ENCODE assay signal across 17 cellular contexts in the genomic region with DNA sequence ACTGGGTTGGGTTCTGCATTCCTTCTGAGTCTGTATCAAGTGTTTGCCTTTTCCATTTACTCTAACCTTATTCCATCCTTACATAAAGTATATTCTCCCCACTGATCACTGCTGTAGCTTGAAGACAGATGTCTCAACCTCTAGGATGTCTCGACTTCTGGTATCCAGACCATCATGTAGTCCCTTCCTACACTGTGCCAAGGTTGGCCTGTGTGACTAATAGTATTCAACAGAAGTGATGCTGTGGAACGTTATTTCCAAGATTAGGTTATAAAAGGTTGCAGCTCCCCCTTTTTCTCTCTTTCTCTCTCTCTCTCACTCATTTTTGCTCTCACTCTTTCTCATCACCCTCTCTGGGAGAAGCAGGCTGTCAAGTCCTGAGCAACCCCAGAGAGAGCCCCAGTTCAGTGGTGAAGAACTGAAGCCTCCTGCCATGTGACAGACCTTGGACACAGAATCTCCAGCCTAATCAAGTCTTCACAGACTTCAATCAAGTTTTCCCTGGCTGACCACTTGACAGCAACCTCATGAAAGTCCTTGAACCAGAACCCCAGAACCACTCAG.
DNase-seq lines count a peak whose midpoint lies in the region; ATAC-seq and TF ChIP-seq lines count a peak whose summit lies in the region.
"Had no signal": no experiment of that assay in that cellular context is flagged by ENCODE, and none has a peak within 500 bp of the region (broad histone marks: within the 10 kb centered on the region; RNA-seq: fewer than 3 reads in every experiment).

No MANE protein-coding gene starts in this region.

- no peak overlapping the region for H3K4me2 ChIP-seq in GM23338

- no peaks in the 10 kb centered on the region for H3K9me3 Mint-ChIP-seq in activated T-cell treated with anti-CD3 and anti-CD28 coated beads, Interleukin-2, amount 50 U/mL, for 72 hours
- H3K9me3 Mint-ChIP-seq in stimulated activated naive CD8-positive, alpha-beta T cell treated with anti-CD3 and anti-CD28 coated beads, Interleukin-15, amount 100 ng/mL, for 72 hours: no peaks in the 10 kb centered on the region
- H3K9me3 Mint-ChIP-seq in neural crest cell (no peaks in the 10 kb centered on the region), GM23338 (no peaks in the 10 kb centered on the region)
- H3K9me3 Mint-ChIP-seq: CD4-positive, alpha-beta memory T cell had no signal

- H3K27ac Mint-ChIP-seq in activated T-cell treated with anti-CD3 and anti-CD28 coated beads, Interleukin-2, amount 50 U/mL, for 72 hours: no peak overlapping the region
- no peak overlapping the region for H3K27ac Mint-ChIP-seq in stimulated activated naive CD8-positive, alpha-beta T cell treated with anti-CD3 and anti-CD28 coated beads, Interleukin-15, amount 100 ng/mL, for 72 hours
- H3K27ac Mint-ChIP-seq in neural crest cell (ENCODE audit: unreplicated experiment) (peak overlapping the region; percentile 5), GM23338 (no peak overlapping the region; the same call in 1 of the 2 replicates)
- H3K27ac Mint-ChIP-seq: CD4-positive, alpha-beta memory T cell had no signal

- no peak overlapping the region for H2AFZ ChIP-seq in GM23338

- no peaks in the 10 kb centered on the region for H3K36me3 Mint-ChIP-seq in activated T-cell treated with anti-CD3 and anti-CD28 coated beads, Interleukin-2, amount 50 U/mL, for 72 hours (ENCODE audit: insufficient read depth in 2 of 2)
- H3K36me3 Mint-ChIP-seq in neural crest cell (ENCODE audit: low read depth): peaks cover 16% of the 10 kb centered on the region
- H3K36me3 Mint-ChIP-seq in GM23338 (ENCODE audit: low read depth): no peaks in the 10 kb centered on the region; the same call in 2 of the 3 replicates
- H3K36me3 Mint-ChIP-seq: CD4-positive, alpha-beta memory T cell had no signal

- peaks cover 36% of the 10 kb centered on the region for H3K4me1 Mint-ChIP-seq in activated T-cell treated with anti-CD3 and anti-CD28 coated beads, Interleukin-2, amount 50 U/mL, for 72 hours (ENCODE audit: low read depth)
- H3K4me1 Mint-ChIP-seq in stimulated activated naive CD8-positive, alpha-beta T cell treated with anti-CD3 and anti-CD28 coated beads, Interleukin-15, amount 100 ng/mL, for 72 hours: peaks cover 18% of the 10 kb centered on the region
- H3K4me1 Mint-ChIP-seq in neural crest cell (no peaks in the 10 kb centered on the region), GM23338 (peaks cover 8% of the 10 kb centered on the region; the same call in 2 of the 3 replicates)

- H3K4me1 ChIP-seq in GM23338 (ENCODE audit: insufficient read depth): no peaks in the 10 kb centered on the region

- H3K27me3 ChIP-seq in GM23338 (ENCODE audit: insufficient read depth): no peaks in the 10 kb centered on the region

- H3K9me2 ChIP-seq in GM23338 (ENCODE audit: insufficient read depth): no peaks in the 10 kb centered on the region

- H3K27ac ChIP-seq in GM23338 (ENCODE audit: low read depth): no peak overlapping the region

- H3K4me3 ChIP-seq in GM23338: no peak overlapping the region

- no peaks in the 10 kb centered on the region; the same call in 1 of the 2 replicates for H4K20me1 ChIP-seq in GM23338 (replicated peaks; ENCODE audit: insufficient read depth)

- ATAC-seq in activated T-cell treated with anti-CD3 and anti-CD28 coated beads, Interleukin-2, amount 50 U/mL, for 72 hours (replicated peaks in 1 of 2): peak; percentile 28 to 66
- ATAC-seq in stimulated activated naive CD8-positive, alpha-beta T cell treated with anti-CD3 and anti-CD28 coated beads, Interleukin-15, Interleukin-2, amounts not matched to agents 100 U/mL and 50 U/mL, for 24 hours: peak; percentile 58
- ATAC-seq in stimulated activated naive CD8-positive, alpha-beta T cell treated with anti-CD3 and anti-CD28 coated beads, Interleukin-15, amount 100 ng/mL, for 72 hours: no peak
- ATAC-seq in GM23338 (no peak), left ventricle myocardium superior (no peak)

- no peaks in the 10 kb centered on the region for H3K36me3 ChIP-seq in GM23338 (ENCODE audit: insufficient read depth)

- H3K27me3 Mint-ChIP-seq in activated T-cell treated with anti-CD3 and anti-CD28 coated beads, Interleukin-2, amount 50 U/mL, for 72 hours (ENCODE audit: low read depth): peaks cover 11% of the 10 kb centered on the region
- H3K27me3 Mint-ChIP-seq in stimulated activated naive CD8-positive, alpha-beta T cell treated with anti-CD3 and anti-CD28 coated beads, Interleukin-15, amount 100 ng/mL, for 72 hours: no peaks in the 10 kb centered on the region
- H3K27me3 Mint-ChIP-seq in neural crest cell (ENCODE audit: low read depth) (no peaks in the 10 kb centered on the region), GM23338 (ENCODE audit: insufficient read depth, low read depth, poor library complexity) (no peaks in the 10 kb centered on the region)
- H3K27me3 Mint-ChIP-seq: CD4-positive, alpha-beta memory T cell had no signal

- 0 out of 2 replicates have a peak, but pooled peaks cover 5% of the 10 kb centered on the region for H3K79me2 ChIP-seq in GM23338 (replicated peaks; ENCODE audit: insufficient read depth)

- intact Hi-C loops in left ventricle myocardium superior (cut with micrococcal nuclease): no loop called here

- TF ChIP-seq CTCF in neural crest cell (conservative IDR thresholded peaks at IDR 0.05) (no peak), GM23338 (conservative IDR thresholded peaks at IDR 0.05; ENCODE audit: low read depth in 2 of 2) (no peak)

- peak in 1 of 2 donors; percentile 3 for DNase-seq in activated T-cell treated with anti-CD3 and anti-CD28 coated beads, Interleukin-2, amount 50 U/mL, for 72 hours
- DNase-seq in activated T-cell treated with anti-CD3 and anti-CD28 coated beads for 4 hours (no peak), neural crest cell (ENCODE audit: low read depth, low spot score) (no peak), GM23338 (ENCODE audit: low spot score) (no peak), left ventricle myocardium superior (no peak)
- DNase-seq in stimulated activated naive CD8-positive, alpha-beta T cell treated with anti-CD3 and anti-CD28 coated beads, Interleukin-15, Interleukin-2, amounts not matched to agents 100 U/mL and 50 U/mL, for 24 hours: no peak
- no peak for DNase-seq in stimulated activated naive CD8-positive, alpha-beta T cell treated with anti-CD3 and anti-CD28 coated beads, Interleukin-15, amount 100 ng/mL, for 72 hours
- DNase-seq: C1 segment of cervical spinal cord; Calu3; CD4-positive, alpha-beta memory T cell; COR-L47; DMS53; DMS79 treated with DMSO at 0.1 percent for 48 hours; GF-D8; GOT3; H7; HCEC 1CT had no signal

- H3F3A ChIP-seq in GM23338 (replicated peaks; ENCODE audit: low read depth): no peaks in the 10 kb centered on the region

- H3K4me3 Mint-ChIP-seq in activated T-cell treated with anti-CD3 and anti-CD28 coated beads, Interleukin-2, amount 50 U/mL, for 72 hours: no peak overlapping the region
- no peak overlapping the region for H3K4me3 Mint-ChIP-seq in stimulated activated naive CD8-positive, alpha-beta T cell treated with anti-CD3 and anti-CD28 coated beads, Interleukin-15, amount 100 ng/mL, for 72 hours
- H3K4me3 Mint-ChIP-seq in neural crest cell (no peak overlapping the region), GM23338 (no peak overlapping the region)
- H3K4me3 Mint-ChIP-seq: CD4-positive, alpha-beta memory T cell had no signal

TF ChIP-seq in GM23338, 12 proteins besides CTCF, POLR2A, EP300 and RAD21 (continues in another document):
- TF ChIP-seq ZNF331 (CRISPR knock-in tag; IDR thresholded peaks at IDR 0.05; ENCODE audit: low read depth) (no peak), POLR2AphosphoS5 (IDR thresholded peaks at IDR 0.05; ENCODE audit: low read depth) (no peak), EZH2phosphoT487 (IDR thresholded peaks at IDR 0.05; ENCODE audit: unreplicated experiment) (no peak), EZH2 (IDR thresholded peaks at IDR 0.05; ENCODE audit: low read depth, unreplicated experiment) (no peak), JUNB (IDR thresholded peaks at IDR 0.05; ENCODE audit: unreplicated experiment) (no peak), STAT1 (IDR thresholded peaks at IDR 0.05; ENCODE audit: unreplicated experiment) (no peak), NANOG (IDR thresholded peaks at IDR 0.05; ENCODE audit: borderline replicate concordance) (no peak)
- TF ChIP-seq, protein P1, sequence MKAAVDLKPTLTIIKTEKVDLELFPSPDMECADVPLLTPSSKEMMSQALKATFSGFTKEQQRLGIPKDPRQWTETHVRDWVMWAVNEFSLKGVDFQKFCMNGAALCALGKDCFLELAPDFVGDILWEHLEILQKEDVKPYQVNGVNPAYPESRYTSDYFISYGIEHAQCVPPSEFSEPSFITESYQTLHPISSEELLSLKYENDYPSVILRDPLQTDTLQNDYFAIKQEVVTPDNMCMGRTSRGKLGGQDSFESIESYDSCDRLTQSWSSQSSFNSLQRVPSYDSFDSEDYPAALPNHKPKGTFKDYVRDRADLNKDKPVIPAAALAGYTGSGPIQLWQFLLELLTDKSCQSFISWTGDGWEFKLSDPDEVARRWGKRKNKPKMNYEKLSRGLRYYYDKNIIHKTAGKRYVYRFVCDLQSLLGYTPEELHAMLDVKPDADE (IDR thresholded peaks at IDR 0.05): no peak

Comparison
In these comparisons a context has a peak if more than half of its experiments do, and no peak if none do; other contexts are left out.
1. ATAC-seq: peak in activated T-cell treated with anti-CD3 and anti-CD28 coated beads, Interleukin-2, amount 50 U/mL, for 72 hours (2 of 2) and stimulated activated naive CD8-positive, alpha-beta T cell treated with anti-CD3 and anti-CD28 coated beads, Interleukin-15, Interleukin-2, amounts not matched to agents 100 U/mL and 50 U/mL, for 24 hours (single experiment); none in stimulated activated naive CD8-positive, alpha-beta T cell treated with anti-CD3 and anti-CD28 coated beads, Interleukin-15, amount 100 ng/mL, for 72 hours (single experiment), GM23338 (single experiment) and left ventricle myocardium superior (single experiment).